ENCODE assay signal across 8 cellular contexts in genomic region chr3:52455283-52456168, GRCh38. TPM values are rescaled to one million over a fixed set of nuclear protein-coding genes. Genes with fewer than 3 reads are reported as not detected.
DNase-seq lines count a peak whose midpoint lies in the region; ATAC-seq and TF ChIP-seq lines count a peak whose summit lies in the region.

Gene NISCH, plus strand, starts transcription at chr3:52455604. Its CDS starts 38 bp downstream, at chr3:52455642.

- peak within 1 kb of the TSS; percentile 96 for H3K23ac ChIP-seq in IMR-90 (ENCODE audit: low read depth, low read length)

- peaks cover 32 to 44% of the 10 kb centered on the region in 2 experiments for H3K79me1 ChIP-seq in IMR-90 (ENCODE audit: low read depth in 1 of 2, low read length in 2 of 2)

- H3K9ac ChIP-seq in IMR-90 (ENCODE audit: low read depth, low read length) (peak within 1 kb of the TSS; percentile 61), neural progenitor cell (peak within 1 kb of the TSS; percentile 83)

- in situ Hi-C loops in IMR-90 (cut with MboI; ENCODE audit: low sequenced_read_pairs) = no loop called here

- H3K14ac ChIP-seq in IMR-90 (replicated peaks; ENCODE audit: low read depth, low read length) = peak within 1 kb of the TSS; percentile 98

- peaks cover 47% of the 10 kb centered on the region for H3K79me2 ChIP-seq in neural progenitor cell (ENCODE audit: low read depth)

- H2BK20ac ChIP-seq in IMR-90 (ENCODE audit: low read depth, low read length) = peak within 1 kb of the TSS; percentile 77

- H3K36me3 Mint-ChIP-seq in neural progenitor cell = peaks cover 14% of the 10 kb centered on the region

- H2BK15ac ChIP-seq in IMR-90 (ENCODE audit: low read depth, low read length) = peak within 1 kb of the TSS; percentile 88; the same call in 2 of the 3 replicates

- peak within 1 kb of the TSS; percentile 97 for H3K4me3 Mint-ChIP-seq in neural progenitor cell

- peak within 1 kb of the TSS; percentile 99 for H2AK5ac ChIP-seq in IMR-90 (ENCODE audit: low read depth, low read length)

- H3K36me3 ChIP-seq in IMR-90 (ENCODE audit: control insufficient read depth, insufficient read depth, low read length) (peaks cover 23% of the 10 kb centered on the region), RWPE2 (ENCODE audit: low read depth) (peaks cover 27% of the 10 kb centered on the region), neural progenitor cell (peaks cover 18% of the 10 kb centered on the region)

- peaks cover 20% of the 10 kb centered on the region for H3K9me1 ChIP-seq in IMR-90 (ENCODE audit: insufficient read depth, low read length)

- peaks cover 41% of the 10 kb centered on the region for H3K4me1 Mint-ChIP-seq in neural progenitor cell

- H2AFZ ChIP-seq in IMR-90 (replicated peaks; ENCODE audit: low read length, poor library complexity) (peak within 1 kb of the TSS; percentile 96), neural progenitor cell (replicated peaks) (peak within 1 kb of the TSS; percentile 65)

- H4K91ac ChIP-seq in IMR-90 (ENCODE audit: insufficient read depth, low read depth, low read length) = peak within 1 kb of the TSS; percentile 93

- H3K9me3 ChIP-seq in IMR-90 (ENCODE audit: control insufficient read depth, insufficient read depth, low read length) (no peaks in the 10 kb centered on the region), RWPE2 (ENCODE audit: severe bottlenecking) (no peaks in the 10 kb centered on the region), neural progenitor cell (ENCODE audit: low read depth) (no peaks in the 10 kb centered on the region)

- H2AK9ac ChIP-seq in IMR-90 (replicated peaks; ENCODE audit: low read depth, low read length, poor library complexity) = peak within 1 kb of the TSS; percentile 94

- H4K20me1 ChIP-seq in IMR-90 (ENCODE audit: insufficient read depth, low read length) (peaks cover 14% of the 10 kb centered on the region), neural progenitor cell (ENCODE audit: low read depth) (peaks cover 28% of the 10 kb centered on the region)

- peak within 1 kb of the TSS; percentile 92 for H2BK120ac ChIP-seq in IMR-90 (ENCODE audit: low read depth, low read length)

- H3K56ac ChIP-seq in IMR-90 (ENCODE audit: extremely low read depth, insufficient read depth, low read length) = peak within 1 kb of the TSS; percentile 82

- H3K27ac ChIP-seq in IMR-90 (ENCODE audit: insufficient read depth, low read length) (peak within 1 kb of the TSS; percentile 92), RWPE2 (ENCODE audit: poor library complexity, severe bottlenecking) (peak within 1 kb of the TSS; percentile 72), neural progenitor cell (peak within 1 kb of the TSS; percentile 22)

- TF ChIP-seq RAD21 in IMR-90 (IDR thresholded peaks at IDR 0.05; ENCODE audit: low read length) = no peak

- H3K4me3 ChIP-seq in IMR-90 (ENCODE audit: insufficient read depth, low read depth, low read length) (peak within 1 kb of the TSS; percentile 99), RWPE2 (ENCODE audit: severe bottlenecking) (peak within 1 kb of the TSS; percentile 88), foreskin fibroblast (ENCODE audit: low read depth in 1 of 2, low read length in 2 of 2) (peak within 1 kb of the TSS; percentile 90 to 97), neural progenitor cell (peak within 1 kb of the TSS; percentile 80)

- no peaks in the 10 kb centered on the region for H3K27me3 ChIP-seq in IMR-90 (ENCODE audit: control insufficient read depth, insufficient read depth, low read length)
- no peaks in the 10 kb centered on the region for H3K27me3 ChIP-seq in RWPE2 (ENCODE audit: insufficient read depth, poor library complexity, severe bottlenecking)
- H3K27me3 ChIP-seq in neural progenitor cell = no peaks in the 10 kb centered on the region

- intact Hi-C loops in IMR-90 (cut with micrococcal nuclease) = no loop called here

- H2BK5ac ChIP-seq in IMR-90 (ENCODE audit: low read depth, low read length, poor library complexity, severe bottlenecking) = peak within 1 kb of the TSS; percentile 86

- H3K4ac ChIP-seq in IMR-90 (ENCODE audit: low read depth, low read length) = peak within 1 kb of the TSS; percentile 97

- H3K18ac ChIP-seq in IMR-90 (ENCODE audit: low read depth, low read length) = peak within 1 kb of the TSS; percentile 79

- H4K5ac ChIP-seq in IMR-90 (ENCODE audit: low read depth, low read length) = peak within 1 kb of the TSS; percentile 76

- no peak for TF ChIP-seq CTCF in IMR-90 (conservative IDR thresholded peaks at IDR 0.05; ENCODE audit: low read depth, low read length)
- no peak for TF ChIP-seq CTCF in RWPE2 (IDR thresholded peaks at IDR 0.05; ENCODE audit: poor library complexity, severe bottlenecking)
- no peak for TF ChIP-seq CTCF in foreskin fibroblast (IDR thresholded peaks at IDR 0.05; ENCODE audit: low read depth, low read length)
- no peak for TF ChIP-seq CTCF in neural progenitor cell (IDR thresholded peaks at IDR 0.05)

- WGBS in IMR-90 (ENCODE audit: extremely low coverage in 2 of 2, insufficient read length in 1 of 2), 2 experiments = 0% methylated on average over 32 of the region's 86 CpGs; no CpG with 5 or more reads in 1 of the 2 experiments

- H4K8ac ChIP-seq in IMR-90 (ENCODE audit: low read depth in 2 of 2, low read length in 2 of 2) = peak within 1 kb of the TSS; percentile 100

- ATAC-seq in GM21423 (IDR thresholded peaks at IDR 0.05; ENCODE audit: unreplicated experiment) (peak; percentile 86), IMR-90 (ENCODE audit: low read depth) (peak; percentile 87), RWPE2 (ENCODE audit: low read depth) (peak; percentile 64)

- CTCF ChIA-PET in IMR-90 (lab: Yijun Ruan, JAX) = interaction anchor here (0.6 kb wide), 1 partner anchor 127 kb away, joined by 4 read pairs; no protein-coding TSS in a partner anchor

- DNase-seq in DMS114 treated with DMSO at 0.1 percent for 48 hours (lab: John Stamatoyannopoulos, UW; ENCODE audit: unreplicated experiment) (peak; percentile 47), IMR-90 (peak; percentile 65), RWPE2 (ENCODE audit: low spot score) (peak; percentile 81), foreskin fibroblast (peak; percentile 71 to 92), neural progenitor cell (ENCODE audit: low spot score) (peak; percentile 94), stromal cell of bone marrow (ENCODE audit: low read depth) (peak; percentile 54)
- peak; percentile 99 for DNase-seq in activated effector memory CD4-positive, alpha-beta T cell treated with anti-CD3 and anti-CD28 coated beads, Interleukin-2, amount 50 U/mL, for 16 hours

- H3K9me3 Mint-ChIP-seq in neural progenitor cell = no peaks in the 10 kb centered on the region

- BruUV-seq in IMR-90 (replicated peaks; lab: Mats Ljungman, UMichigan) = no TSS peak

- H3K27ac Mint-ChIP-seq in neural progenitor cell = peak within 1 kb of the TSS; percentile 87

- TF ChIP-seq POLR2A in IMR-90 (IDR thresholded peaks at IDR 0.05; ENCODE audit: low read depth, low read length) = peak; percentile 64; the same call in 1 of the 2 replicates

- peaks cover 14% of the 10 kb centered on the region for H3K27me3 Mint-ChIP-seq in neural progenitor cell (ENCODE audit: insufficient read depth, low read depth)

- H3K4me1 ChIP-seq in IMR-90 (ENCODE audit: control insufficient read depth, insufficient read depth, low read length) (peaks cover 15% of the 10 kb centered on the region), RWPE2 (ENCODE audit: insufficient read depth, poor library complexity, severe bottlenecking) (peaks cover 24% of the 10 kb centered on the region), neural progenitor cell (peaks cover 32% of the 10 kb centered on the region)

- peak within 1 kb of the TSS; percentile 93 for H3K4me2 ChIP-seq in IMR-90 (ENCODE audit: low read depth, low read length)
- peak within 1 kb of the TSS; percentile 99 for H3K4me2 ChIP-seq in neural progenitor cell

- dilution Hi-C loops in IMR-90 (cut with HindIII; ENCODE audit: low sequenced_read_pairs, unreplicated experiment) = no loop called here

- POLR2A ChIA-PET in IMR-90 (lab: Charles Lee; ENCODE audit: unreplicated experiment) = no interaction called here

- peaks cover 23% of the 10 kb centered on the region for H3F3A ChIP-seq in neural progenitor cell (ENCODE audit: low read depth)

TF ChIP-seq in IMR-90, 13 proteins besides CTCF, POLR2A, EP300 and RAD21:
- peak; percentile 79 for TF ChIP-seq USF2 (IDR thresholded peaks at IDR 0.05; ENCODE audit: low read depth, low read length)
- TF ChIP-seq FOS (IDR thresholded peaks at IDR 0.05; ENCODE audit: low read depth, low read length) = no peak
- TF ChIP-seq MAZ (IDR thresholded peaks at IDR 0.05; ENCODE audit: borderline replicate concordance, low read depth, low read length) = peak; percentile 84; the same call in 1 of the 2 replicates
- TF ChIP-seq BHLHE40 (IDR thresholded peaks at IDR 0.05; ENCODE audit: low read depth, low read length) = peak; percentile 90
- TF ChIP-seq CEBPB (IDR thresholded peaks at IDR 0.05; ENCODE audit: low read depth, low read length) = peak; percentile 97
TF ChIP-seq in IMR-90: peak in this region for 4.

RNA-seq across cellular contexts. Expression of gene NISCH, which starts in this region (rescaled TPM):
- 34.2 and 36.9 TPM in 2 replicates for total RNA-seq in IMR-90 (2012; rRNA removed)
- 86.0 and 92.2 TPM in 2 replicates for polyA plus RNA-seq in IMR-90 (2012; rRNA removed)
- polyA plus RNA-seq in IMR-90 (2012; cell fraction: cytosol; rRNA removed) = 37.7 and 53.7 TPM in 2 replicates
- polyA plus RNA-seq in IMR-90 (2012; cell fraction: nucleus; rRNA removed; ENCODE audit: low replicate concordance) = 524 and 765 TPM in 2 replicates
- total RNA-seq in neural progenitor cell (ENCODE audit: low replicate concordance) = 80.5 and 146 TPM in 2 replicates

Comparison
In these comparisons a context has a peak if more than half of its experiments do, and no peak if none do; other contexts are left out.
1. Peak in every context shown above with its lines: DNase-seq, ATAC-seq, H3K4me3 ChIP-seq and H3K27ac ChIP-seq.
2. DNase-seq: peak in every context shown above with its lines; median percentile 99 in activated effector memory CD4-positive, alpha-beta T cell treated with anti-CD3 and anti-CD28 coated beads, Interleukin-2, amount 50 U/mL, for 16 hours; 94 in neural progenitor cell; 82 in foreskin fibroblast; 81 in RWPE2; 65 in IMR-90; 54 in stromal cell of bone marrow; 47 in DMS114 treated with DMSO at 0.1 percent for 48 hours.
3. H3K27ac ChIP-seq: peak in every context shown above with its lines; median percentile 92 in IMR-90; 72 in RWPE2; 22 in neural progenitor cell.